7 cellular contexts compared by ENCODE assay signal in the genomic region with DNA sequence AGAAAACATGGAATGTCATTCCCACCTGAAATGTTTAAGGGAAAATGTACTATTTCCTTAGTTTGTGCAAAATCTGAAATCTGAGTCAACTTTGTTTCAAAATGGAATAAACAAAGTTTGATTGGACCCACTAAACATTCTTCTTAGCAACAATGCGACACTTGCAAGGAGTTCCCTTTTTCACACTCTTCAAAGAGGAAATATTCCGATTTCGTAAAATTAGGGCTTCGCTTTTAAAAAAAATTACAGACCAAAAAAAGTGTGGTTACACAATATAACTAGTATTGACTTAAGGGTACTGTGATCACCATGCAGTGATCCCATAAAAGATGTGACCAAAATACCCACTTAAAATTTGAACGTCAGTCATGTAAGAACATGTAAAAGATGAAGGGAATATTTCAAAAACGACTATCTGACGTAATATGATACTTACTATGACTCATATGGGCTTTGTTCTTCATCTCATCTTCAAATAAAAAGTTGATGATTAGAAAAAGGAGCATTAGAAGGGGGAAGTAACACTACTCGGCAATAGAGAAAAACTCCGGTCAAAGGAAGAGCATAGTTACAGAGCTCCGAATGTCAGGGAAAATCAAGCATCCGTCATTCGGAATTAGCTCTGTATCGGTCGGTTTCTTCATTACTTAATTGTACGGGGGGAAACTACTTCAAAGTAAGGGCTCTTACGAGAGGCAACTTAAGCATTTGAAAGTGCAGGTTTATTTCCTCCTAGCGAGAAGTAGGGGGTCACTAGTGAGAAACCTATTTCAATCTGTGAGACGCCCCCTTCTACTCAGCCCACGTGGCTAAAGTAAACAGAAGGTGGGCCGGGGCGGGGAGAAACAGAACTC. TPM values are rescaled to one million over a fixed set of nuclear protein-coding genes. Genes with fewer than 3 reads are reported as not detected.
DNase-seq lines count a peak whose midpoint lies in the region; ATAC-seq and FAIRE-seq lines count a peak whose summit lies in the region.

No MANE protein-coding gene starts in this region.

- peak overlapping the region; percentile 100 for H3K27ac Mint-ChIP-seq in activated T-helper 17 cell treated with anti-CD3 and anti-CD28 coated beads, Interleukin-2, amount 50 U/mL, for 72 hours
- peak overlapping the region; percentile 96 to 97 for H3K27ac Mint-ChIP-seq in stimulated activated naive CD8-positive, alpha-beta T cell treated with anti-CD3 and anti-CD28 coated beads, Interleukin-15, amount 100 ng/mL, for 72 hours

- H3K36me3 Mint-ChIP-seq in activated T-helper 17 cell treated with anti-CD3 and anti-CD28 coated beads, Interleukin-2, amount 50 U/mL, for 72 hours (ENCODE audit: low read depth), result peaks cover 43% of the 10 kb centered on the region

- H3K4me3 Mint-ChIP-seq in activated T-helper 17 cell treated with anti-CD3 and anti-CD28 coated beads, Interleukin-2, amount 50 U/mL, for 72 hours, result peak overlapping the region; percentile 99
- peak overlapping the region; percentile 95 to 99 for H3K4me3 Mint-ChIP-seq in stimulated activated naive CD8-positive, alpha-beta T cell treated with anti-CD3 and anti-CD28 coated beads, Interleukin-15, amount 100 ng/mL, for 72 hours

- no peaks in the 10 kb centered on the region for H3K27me3 Mint-ChIP-seq in activated T-helper 17 cell treated with anti-CD3 and anti-CD28 coated beads, Interleukin-2, amount 50 U/mL, for 72 hours
- no peaks in the 10 kb centered on the region for H3K27me3 Mint-ChIP-seq in stimulated activated naive CD8-positive, alpha-beta T cell treated with anti-CD3 and anti-CD28 coated beads, Interleukin-15, amount 100 ng/mL, for 72 hours

- no peak for DNase-seq in GM18507 (ENCODE audit: extremely low spot score, insufficient read length, low read depth)
- DNase-seq in inferior parietal cortex (ENCODE audit: extremely low spot score), result peak; percentile 41
- DNase-seq in stimulated activated naive CD8-positive, alpha-beta T cell treated with anti-CD3 and anti-CD28 coated beads, Interleukin-15, amount 100 ng/mL, for 72 hours, result no peak
- no peak for DNase-seq in putamen (ENCODE audit: low spot score)

- H3K4me1 Mint-ChIP-seq in activated T-helper 17 cell treated with anti-CD3 and anti-CD28 coated beads, Interleukin-2, amount 50 U/mL, for 72 hours, result peaks cover 15% of the 10 kb centered on the region
- H3K4me1 Mint-ChIP-seq in stimulated activated naive CD8-positive, alpha-beta T cell treated with anti-CD3 and anti-CD28 coated beads, Interleukin-15, amount 100 ng/mL, for 72 hours, result peaks cover 36% of the 10 kb centered on the region

- FAIRE-seq in GM18507 (lab: Jason Lieb, UNC), result peak; percentile 70

- ATAC-seq in HG03460 (IDR thresholded peaks at IDR 0.05; ENCODE audit: unreplicated experiment) (peak; percentile 3), HG03457 (IDR thresholded peaks at IDR 0.05; ENCODE audit: unreplicated experiment) (no peak)
- peak; percentile 14 for ATAC-seq in activated T-helper 17 cell treated with anti-CD3 and anti-CD28 coated beads, Interleukin-2, amount 50 U/mL, for 72 hours (replicated peaks)
- ATAC-seq in stimulated activated naive CD8-positive, alpha-beta T cell treated with anti-CD3 and anti-CD28 coated beads, Interleukin-15, amount 100 ng/mL, for 72 hours, result peak; percentile 31

- no peaks in the 10 kb centered on the region for H3K9me3 Mint-ChIP-seq in activated T-helper 17 cell treated with anti-CD3 and anti-CD28 coated beads, Interleukin-2, amount 50 U/mL, for 72 hours
- H3K9me3 Mint-ChIP-seq in stimulated activated naive CD8-positive, alpha-beta T cell treated with anti-CD3 and anti-CD28 coated beads, Interleukin-15, amount 100 ng/mL, for 72 hours, result no peaks in the 10 kb centered on the region

RNA-seq across cellular contexts. Expression of a gene that starts 1.4 kb away (rescaled TPM):
- total RNA-seq in activated T-helper 17 cell treated with anti-CD3 and anti-CD28 coated beads, Interleukin-2, amount 50 U/mL, for 72 hours, result 10 to 100 TPM; 41.8 to 87.4 TPM
